Comparison of ENCODE assay signal across 1 cellular context in genomic region chr6:89917216-89917615, GRCh38.
TF ChIP-seq lines count a peak whose summit lies in the region.

No MANE protein-coding gene starts in this region.

TF ChIP-seq in H1, 55 proteins besides CTCF, POLR2A, EP300 and RAD21 (continued from another document):
- TF ChIP-seq NANOG (IDR thresholded peaks at IDR 0.05; ENCODE audit: insufficient read depth, low read depth, low read length, poor library complexity, severe bottlenecking) (no peak), EZH2 (IDR thresholded peaks at IDR 0.05; ENCODE audit: low read depth, low read length, severe bottlenecking) (no peak), PHF8 (conservative IDR thresholded peaks at IDR 0.05; ENCODE audit: low read depth, low read length) (no peak), CTBP2 (IDR thresholded peaks at IDR 0.05; ENCODE audit: borderline replicate concordance, insufficient read depth, insufficient read length, low read length) (no peak), BRCA1 (IDR thresholded peaks at IDR 0.05; ENCODE audit: low read depth, low read length) (no peak), TEAD4 (IDR thresholded peaks at IDR 0.05; ENCODE audit: low read depth, low read length) (no peak), TBP (IDR thresholded peaks at IDR 0.05; ENCODE audit: low read depth, low read length) (no peak), SUZ12 (IDR thresholded peaks at IDR 0.05; ENCODE audit: low read length) (no peak), SP4 (IDR thresholded peaks at IDR 0.05; ENCODE audit: low read length) (no peak), CBX5 (IDR thresholded peaks at IDR 0.05; ENCODE audit: low read depth, low read length) (no peak)
